Comparison of ENCODE assay signal across 14 cellular contexts in the genomic region with DNA sequence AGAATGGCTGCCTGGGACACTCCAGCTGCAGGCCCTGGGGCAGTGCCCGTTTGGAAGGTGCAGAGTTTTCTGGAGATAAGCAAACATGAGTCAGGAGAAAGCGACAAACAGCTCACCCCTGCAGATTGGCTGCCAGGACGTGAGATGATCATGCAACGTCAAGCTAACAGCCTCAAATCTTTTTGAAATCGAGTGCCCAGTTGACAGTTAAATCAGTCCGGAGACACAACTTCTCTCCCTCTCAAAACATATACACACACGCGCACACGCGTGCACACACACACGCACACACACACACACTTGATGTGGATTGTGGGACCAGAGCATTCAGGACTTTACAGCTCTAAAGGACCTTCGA. TPM values are rescaled to one million over a fixed set of nuclear protein-coding genes. Genes with fewer than 3 reads are reported as not detected.
DNase-seq lines count a peak whose midpoint lies in the region; ATAC-seq, FAIRE-seq and TF ChIP-seq lines count a peak whose summit lies in the region.
"Had no signal": no experiment of that assay in that cellular context is flagged by ENCODE, and none has a peak within 500 bp of the region (broad histone marks: within the 10 kb centered on the region; RNA-seq: fewer than 3 reads in every experiment).

No MANE protein-coding gene starts in this region.

- TF ChIP-seq CTCF in PC-3 (conservative IDR thresholded peaks at IDR 0.05; ENCODE audit: low read depth, low read length): no peak
- no peak for TF ChIP-seq CTCF in K562 (IDR thresholded peaks at IDR 0.05 in 2 of 3, conservative IDR thresholded peaks at IDR 0.05 in 1 of 3; ENCODE audit: insufficient read depth in 2 of 3, low read depth in 1 of 3, low read length in 3 of 3)

- H3K9me3 Mint-ChIP-seq in activated CD4-positive, alpha-beta T cell treated with anti-CD3 and anti-CD28 coated beads for 36 hours (ENCODE audit: low read depth): no peaks in the 10 kb centered on the region

- H3K4me3 Mint-ChIP-seq in activated CD4-positive, alpha-beta T cell treated with anti-CD3 and anti-CD28 coated beads for 36 hours: peak overlapping the region; percentile 16

- no peak overlapping the region for H4K8ac ChIP-seq in neuronal stem cell (ENCODE audit: low read depth, low read length)

- no peak overlapping the region for H3K23ac ChIP-seq in neuronal stem cell (ENCODE audit: low read depth, low read length, poor library complexity)

- TF ChIP-seq RAD21 in K562 (CRISPR knock-in tag; conservative IDR thresholded peaks at IDR 0.05 in 1 of 2, IDR thresholded peaks at IDR 0.05 in 1 of 2): 0 out of 4 replicates have a peak, but pooled peaks of 1 of the 2 experiments have one; percentile 6

- POLR2A ChIA-PET in activated CD4-positive, alpha-beta T cell treated with anti-CD3 and anti-CD28 coated beads for 36 hours (lab: Charles Lee): interaction anchor here (0.6 to 2.9 kb wide), 5 partner anchors 10 to 860 kb away, joined by 3 to 21 read pairs (median 14); a partner anchor contains a TSS
- POLR2A ChIA-PET in PC-3 (lab: Charles Lee; ENCODE audit: unreplicated experiment): interaction anchor here (0.6 kb wide), 2 partner anchors 22 to 102 kb away, joined by 3 to 4 read pairs; no protein-coding TSS in a partner anchor
- POLR2A ChIA-PET in K562 (lab: Yijun Ruan, JAX): interaction anchor here (0.7 to 5.4 kb wide), 10 partner anchors 9 to 48 kb away, joined by 3 to 47 read pairs (median 8); no protein-coding TSS in a partner anchor

- H3K79me2 ChIP-seq in PC-3 (ENCODE audit: low read length) (no peaks in the 10 kb centered on the region), K562 (ENCODE audit: control insufficient read depth, insufficient read depth, low read length) (no peaks in the 10 kb centered on the region)

- no peaks in the 10 kb centered on the region for H3K36me3 ChIP-seq in PC-3 (ENCODE audit: low read depth, low read length)
- H3K36me3 ChIP-seq in K562 (ENCODE audit: control insufficient read depth, insufficient read depth, low read length): no peaks in the 10 kb centered on the region
- no peaks in the 10 kb centered on the region for H3K36me3 ChIP-seq in neuronal stem cell (replicated peaks in 1 of 2; ENCODE audit: control insufficient read depth in 2 of 2, insufficient read depth in 2 of 2, low read length in 2 of 2)
- H3K36me3 ChIP-seq: esophagus squamous epithelium had no signal

- peak overlapping the region; percentile 86 for H3K27ac ChIP-seq in PC-3 (ENCODE audit: low read length)
- 0 out of 3 replicates have a peak overlapping the region, but pooled peaks have one; percentile 4 for H3K27ac ChIP-seq in K562 (ENCODE audit: extremely low read depth, low read depth, low read length)
- H3K27ac ChIP-seq in neuronal stem cell (replicated peaks; ENCODE audit: low read length): no peak overlapping the region
- H3K27ac ChIP-seq: GM23248 had no signal

- peaks cover 82% of the 10 kb centered on the region for H3K4me1 Mint-ChIP-seq in activated CD4-positive, alpha-beta T cell treated with anti-CD3 and anti-CD28 coated beads for 36 hours

- H4K91ac ChIP-seq in neuronal stem cell (ENCODE audit: low read depth, low read length, poor library complexity): no peak overlapping the region

- H3K9me1 ChIP-seq in K562 (ENCODE audit: control insufficient read depth, insufficient read depth, low read length): no peaks in the 10 kb centered on the region

- no peak overlapping the region for H2BK12ac ChIP-seq in neuronal stem cell (ENCODE audit: low read length)

- peak; percentile 39 for DNase-seq in activated CD4-positive, alpha-beta T cell treated with anti-CD3 and anti-CD28 coated beads for 36 hours
- DNase-seq in activated CD4-positive, alpha-beta T cell treated with anti-CD3 and anti-CD28 coated beads for 4 hours: no peak
- DNase-seq in PC-3: peak; percentile 87
- peak in 2 of 4 experiments; percentile 70 to 81 for DNase-seq in K562 (ENCODE audit: extremely low read depth in 1 of 4, low spot score in 3 of 4)
- DNase-seq in neuronal stem cell (ENCODE audit: low spot score): no peak
- DNase-seq: activated CD4-positive, CD25-positive, alpha-beta regulatory T cell treated with anti-CD3 and anti-CD28 coated beads, Interleukin-2, amount 50 U/mL, for 72 hours; esophagus squamous epithelium; GM23248; kidney; stimulated activated CD4-positive, alpha-beta T cell treated with anti-CD3 and anti-CD28 coated beads, Interleukin-2, amount 100 ng/mL, for 24 hours; substantia nigra had no signal

- H2AFZ ChIP-seq in PC-3 (ENCODE audit: low read length) (peak overlapping the region; percentile 74), K562 (ENCODE audit: low read depth, low read length) (peak overlapping the region; percentile 68), neuronal stem cell (ENCODE audit: low read length) (no peak overlapping the region)
- H2AFZ ChIP-seq: GM23248 had no signal

- TF ChIP-seq EP300 in K562 (IDR thresholded peaks at IDR 0.05; ENCODE audit: low read length): peak; percentile 83

- no peak overlapping the region for H2BK120ac ChIP-seq in neuronal stem cell (ENCODE audit: low read depth, low read length)

- no peak overlapping the region for H2BK5ac ChIP-seq in neuronal stem cell (ENCODE audit: low read length)

- H3K14ac ChIP-seq in neuronal stem cell (ENCODE audit: low read length): no peak overlapping the region

- no peaks in the 10 kb centered on the region for H3K27me3 ChIP-seq in PC-3 (ENCODE audit: low read length)
- H3K27me3 ChIP-seq in K562 (ENCODE audit: control insufficient read depth in 2 of 2, insufficient read depth in 2 of 2, low read length in 2 of 2): no peaks in the 10 kb centered on the region
- peaks cover 0 to 7% (median 0%) of the 10 kb centered on the region in 3 experiments for H3K27me3 ChIP-seq in neuronal stem cell (ENCODE audit: control insufficient read depth in 3 of 3, insufficient read depth in 3 of 3, low read depth in 1 of 3, low read length in 3 of 3)
- H3K27me3 ChIP-seq: esophagus squamous epithelium had no signal

- no peaks in the 10 kb centered on the region for H3F3A ChIP-seq in PC-3 (ENCODE audit: low read length, unreplicated experiment)

- no TSS peak for BruUV-seq in PC-3 (replicated peaks; lab: Mats Ljungman, UMichigan)
- BruUV-seq in K562 (replicated peaks; lab: Mats Ljungman, UMichigan): no TSS peak

- no peak for TF ChIP-seq POLR2A in K562 (conservative IDR thresholded peaks at IDR 0.05)

- H3K36me3 Mint-ChIP-seq in activated CD4-positive, alpha-beta T cell treated with anti-CD3 and anti-CD28 coated beads for 36 hours (ENCODE audit: low read depth): no peaks in the 10 kb centered on the region

- H3K4me2 ChIP-seq in PC-3 (ENCODE audit: low read length) (peak overlapping the region; percentile 74), K562 (ENCODE audit: insufficient read depth, low read length) (peak overlapping the region; percentile 58; the same call in 1 of the 2 replicates), neuronal stem cell (ENCODE audit: insufficient read depth, low read length, poor library complexity, severe bottlenecking) (no peak overlapping the region)

- H3K4me3 ChIP-seq in PC-3 (ENCODE audit: low read length): peak overlapping the region; percentile 28; the same call in 1 of the 2 replicates
- no peak overlapping the region for H3K4me3 ChIP-seq in K562
- no peak overlapping the region for H3K4me3 ChIP-seq in neuronal stem cell (ENCODE audit: low read length in 2 of 2)
- H3K4me3 ChIP-seq: esophagus squamous epithelium, GM23248 had no signal

- 25% methylated on average over 12 of the region's 12 CpGs for WGBS in K562 (ENCODE audit: insufficient coverage, low coverage, missing lambda C conversion rate)
- no CpG with 5 or more reads among the region's 12 CpGs for WGBS in neuronal stem cell (ENCODE audit: extremely low coverage in 2 of 2, insufficient read length in 2 of 2, insufficient replicate concordance in 1 of 2), 2 donors

- H3K18ac ChIP-seq in neuronal stem cell (ENCODE audit: low read length): peak overlapping the region; percentile 7

- in situ Hi-C loops in K562 (cut with MboI): no loop called here

- peak overlapping the region; percentile 79 for H3K27ac Mint-ChIP-seq in activated CD4-positive, alpha-beta T cell treated with anti-CD3 and anti-CD28 coated beads for 36 hours

- H3K9ac ChIP-seq in PC-3 (ENCODE audit: low read length) (peak overlapping the region; percentile 67), K562 (ENCODE audit: insufficient read depth in 1 of 2, low read depth in 2 of 2, low read length in 2 of 2) (peak overlapping the region; percentile 10 to 13; a peak in 2 of 4 replicates), neuronal stem cell (ENCODE audit: low read depth, low read length, poor library complexity) (no peak overlapping the region)
- H3K9ac ChIP-seq: GM23248 had no signal

- H3K79me1 ChIP-seq in neuronal stem cell (ENCODE audit: low read depth, low read length): no peaks in the 10 kb centered on the region

- no peak for ATAC-seq in activated CD4-positive, alpha-beta T cell treated with anti-CD3 and anti-CD28 coated beads for 36 hours
- peak; percentile 95 for ATAC-seq in PC-3
- peak; percentile 60 for ATAC-seq in K562
- ATAC-seq in GM18867 (IDR thresholded peaks at IDR 0.05; ENCODE audit: unreplicated experiment): no peak
- no peak for ATAC-seq in HG02798 (IDR thresholded peaks at IDR 0.05; ENCODE audit: poor library complexity, unreplicated experiment)
- ATAC-seq in GM21619 (IDR thresholded peaks at IDR 0.05; ENCODE audit: unreplicated experiment): no peak

- FAIRE-seq in K562 (lab: Jason Lieb, UNC): peak; percentile 74
- FAIRE-seq: kidney had no signal

- no peaks in the 10 kb centered on the region for H4K20me1 ChIP-seq in PC-3 (ENCODE audit: low read length)
- no peaks in the 10 kb centered on the region for H4K20me1 ChIP-seq in K562 (replicated peaks; ENCODE audit: control insufficient read depth, insufficient read depth, low read length)

- intact Hi-C loops in activated CD4-positive, alpha-beta T cell treated with anti-CD3 and anti-CD28 coated beads for 36 hours (cut with DNase I, micrococcal nuclease): no loop called here
- intact Hi-C loops in PC-3 (cut with micrococcal nuclease) (no loop called here), K562 (cut with micrococcal nuclease) (no loop called here)

- no peak overlapping the region for H2AK5ac ChIP-seq in neuronal stem cell (ENCODE audit: low read depth, low read length)

- peaks cover 18% of the 10 kb centered on the region for H3K27me3 Mint-ChIP-seq in activated CD4-positive, alpha-beta T cell treated with anti-CD3 and anti-CD28 coated beads for 36 hours

- no peak overlapping the region for H3K4ac ChIP-seq in neuronal stem cell (ENCODE audit: low read length)

- CTCF ChIA-PET in activated CD4-positive, alpha-beta T cell treated with anti-CD3 and anti-CD28 coated beads for 36 hours (lab: Charles Lee): interaction anchor here (0.6 to 3.9 kb wide), 12 partner anchors 9 to 597 kb away, joined by 3 to 21 read pairs (median 4); no protein-coding TSS in a partner anchor
- CTCF ChIA-PET in PC-3 (lab: Charles Lee) (interaction anchor here (0.6 kb wide), 1 partner anchor 20 kb away, joined by 3 read pairs; no protein-coding TSS in a partner anchor), K562 (lab: Yijun Ruan, JAX; ENCODE audit: low intra/inter-chr PET ratio) (no interaction called here)

- no peaks in the 10 kb centered on the region for H3K9me2 ChIP-seq in PC-3 (replicated peaks; ENCODE audit: low read length)

- H3K9me3 ChIP-seq in PC-3 (ENCODE audit: low read length): no peaks in the 10 kb centered on the region
- H3K9me3 ChIP-seq in K562 (replicated peaks; ENCODE audit: control insufficient read depth, insufficient read depth, low read depth, low read length): no peaks in the 10 kb centered on the region
- no peaks in the 10 kb centered on the region for H3K9me3 ChIP-seq in neuronal stem cell (replicated peaks in 1 of 2; ENCODE audit: control insufficient read depth in 2 of 2, insufficient read depth in 1 of 2, low read depth in 1 of 2, low read length in 2 of 2)
- H3K9me3 ChIP-seq: esophagus squamous epithelium had no signal

- peaks cover 35% of the 10 kb centered on the region for H3K4me1 ChIP-seq in PC-3 (ENCODE audit: insufficient read depth, low read length)
- peaks cover 45 to 68% of the 10 kb centered on the region in 2 experiments for H3K4me1 ChIP-seq in K562 (replicated peaks in 1 of 2; ENCODE audit: control insufficient read depth in 2 of 2, insufficient read depth in 2 of 2, low read length in 2 of 2)
- H3K4me1 ChIP-seq in neuronal stem cell (ENCODE audit: control insufficient read depth in 2 of 2, insufficient read depth in 1 of 2, low read depth in 1 of 2, low read length in 2 of 2): peaks cover 0 to 1% of the 10 kb centered on the region in 2 donors

- no peak overlapping the region for H2BK15ac ChIP-seq in neuronal stem cell (ENCODE audit: low read length)

RNA-seq across cellular contexts. Expression of a gene that starts 49.4 kb away (rescaled TPM):
- total RNA-seq in activated CD4-positive, alpha-beta T cell treated with anti-CD3 and anti-CD28 coated beads for 36 hours: 1 to 10 TPM; 6.0 to 6.4 TPM
- total RNA-seq in PC-3 (2014; rRNA removed): 2.2 and 2.4 TPM in 2 replicates
- 12.1 and 13.3 TPM in 2 replicates for total RNA-seq in K562 (2011; cell fraction: chromatin; rRNA removed; ENCODE audit: low replicate concordance)
- total RNA-seq in K562 (2011; cell fraction: nucleolus; rRNA removed): 8.7 and 8.8 TPM in 2 replicates
- 11.4 and 17.1 TPM in 2 replicates for total RNA-seq in K562 (2011; cell fraction: nucleoplasm; rRNA removed)
- total RNA-seq in K562 (2014; rRNA removed): 1.8 and 3.6 TPM in 2 replicates
- total RNA-seq in K562 (2014; rRNA removed; fragmentation: Illumina TruSeq; extraction: Trizol): 4.5 and 5.2 TPM in 2 replicates
- total RNA-seq in K562 (2015; rRNA removed; fragmentation: Illumina TruSeq; extraction: Trizol): 2.5 and 2.8 TPM in 2 replicates
- total RNA-seq in K562 (2021): 7.1 and 7.7 TPM in 2 replicates
- 7.7 and 8.2 TPM in 2 replicates for polyA plus RNA-seq in K562 (2011; rRNA removed)
- 4.5 and 7.5 TPM in 2 replicates for polyA plus RNA-seq in K562 (2011; cell fraction: cytosol; rRNA removed)
- polyA plus RNA-seq in K562 (2011; cell fraction: nucleus; rRNA removed): 3.9 and 5.1 TPM in 2 replicates
- 2.4 and 3.7 TPM in 2 replicates for polyA plus RNA-seq in K562 (2012)
- 3.4 and 4.0 TPM in 2 replicates for polyA plus RNA-seq in K562 (2014; fragmentation: Illumina TruSeq; extraction: Trizol)
- 1 to 10 TPM; 3.8 to 5.0 TPM for polyA plus RNA-seq in K562 (2014; fragmentation: Nextera tagmentation; extraction: Ambion mirVana)
- 2.8 and 2.9 TPM in 2 replicates for polyA plus RNA-seq in K562 (2014; rRNA removed)
- polyA minus RNA-seq in K562 (2011; rRNA and poly(A)+ RNA removed): 26.9 and 28.8 TPM in 2 replicates
- 11.0 and 11.5 TPM in 2 replicates for polyA minus RNA-seq in K562 (2011; cell fraction: cytosol; rRNA and poly(A)+ RNA removed)
- 7.1 and 12.4 TPM in 2 replicates for polyA minus RNA-seq in K562 (2011; cell fraction: nucleus; rRNA and poly(A)+ RNA removed)
- polyA plus RNA-seq in neuronal stem cell (2013, experiment 1 of 2): 0.24 TPM
- polyA plus RNA-seq in neuronal stem cell (2013, experiment 2 of 2): 0.22 TPM
- total RNA-seq: GM23248 had no signal

Comparison
In these comparisons a context has a peak if more than half of its experiments do, and no peak if none do; other contexts are left out.
1. DNase-seq: peak in activated CD4-positive, alpha-beta T cell treated with anti-CD3 and anti-CD28 coated beads for 36 hours (single experiment) and PC-3 (single experiment); none in activated CD4-positive, alpha-beta T cell treated with anti-CD3 and anti-CD28 coated beads for 4 hours (0 of 2) and neuronal stem cell (single experiment).
2. ATAC-seq: peak in PC-3 (single experiment) and K562 (single experiment); none in activated CD4-positive, alpha-beta T cell treated with anti-CD3 and anti-CD28 coated beads for 36 hours (single experiment), GM18867 (single experiment), HG02798 (single experiment) and GM21619 (single experiment).